In the genomic region with DNA sequence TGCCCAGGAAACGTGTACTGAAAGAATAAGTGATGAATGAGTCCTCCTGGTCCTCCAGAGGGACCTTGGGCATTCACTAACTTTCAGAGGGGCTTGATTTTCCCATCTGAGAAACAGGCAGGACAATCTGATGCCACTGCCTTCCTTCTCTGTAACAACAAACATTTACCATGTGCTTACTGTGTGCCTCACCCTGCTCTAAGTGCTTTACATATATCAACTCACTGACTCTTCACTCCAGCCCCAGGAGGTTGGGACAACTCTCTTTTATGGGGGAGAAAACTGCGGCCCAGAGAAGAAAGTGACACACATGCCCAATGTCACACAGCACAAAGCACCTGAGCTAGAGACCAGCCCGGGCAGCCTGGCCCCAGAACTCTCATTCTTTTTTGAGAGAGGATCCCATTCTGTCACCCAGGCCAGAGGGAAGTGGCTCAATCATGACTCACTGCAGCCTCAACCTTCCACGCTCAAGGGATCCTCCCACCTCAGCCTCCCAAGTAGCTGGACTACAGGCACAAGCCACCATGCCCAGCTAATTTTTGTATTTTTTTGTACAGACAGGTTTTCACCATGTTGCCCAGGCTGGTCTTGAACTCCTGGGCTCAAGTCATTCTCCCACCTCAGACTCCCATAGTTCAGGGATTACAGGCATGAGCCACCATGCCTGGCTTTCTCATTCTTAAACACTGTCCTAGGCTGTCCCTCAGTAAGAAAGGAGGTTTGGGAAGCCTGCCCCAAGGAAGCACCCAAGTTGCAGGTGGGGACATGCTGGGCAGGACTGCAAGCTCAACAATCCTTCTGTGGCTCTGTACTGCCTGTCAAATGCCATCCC, we compare ENCODE assay signal across 1 cellular context.
TF ChIP-seq lines count a peak whose summit lies in the region.

No MANE protein-coding gene starts in this region.

TF ChIP-seq in HepG2, 621 proteins besides CTCF, POLR2A, EP300 and RAD21 (continued from another document and continues in another):
- no peak for TF ChIP-seq GLMP (CRISPR knock-in tag; IDR thresholded peaks at IDR 0.05; ENCODE audit: borderline replicate concordance)
- no peak for TF ChIP-seq ZKSCAN8 (CRISPR knock-in tag; IDR thresholded peaks at IDR 0.05; ENCODE audit: borderline replicate concordance)
- TF ChIP-seq MED13 (CRISPR knock-in tag; IDR thresholded peaks at IDR 0.05), result no peak
- TF ChIP-seq AGO1 (IDR thresholded peaks at IDR 0.05; ENCODE audit: low read depth, low read length, poor library complexity, severe bottlenecking), result no peak
- no peak for TF ChIP-seq CEBPB (IDR thresholded peaks at IDR 0.05; ENCODE audit: borderline replicate concordance, low read depth, low read length)
- 0 out of 2 replicates have a peak, but pooled peaks have one; percentile 30 for TF ChIP-seq ZNF446 (CRISPR knock-in tag; IDR thresholded peaks at IDR 0.05)
- TF ChIP-seq ZNF788 (CRISPR knock-in tag; IDR thresholded peaks at IDR 0.05; ENCODE audit: borderline replicate concordance), result 0 out of 2 replicates have a peak, but pooled peaks have one; percentile 19
- TF ChIP-seq NCOA5 (CRISPR knock-in tag; IDR thresholded peaks at IDR 0.05), result no peak
- TF ChIP-seq NKX3-1 (CRISPR knock-in tag; IDR thresholded peaks at IDR 0.05), result no peak
- TF ChIP-seq ARNTL (CRISPR knock-in tag; IDR thresholded peaks at IDR 0.05), result no peak
- no peak for TF ChIP-seq ZBTB20 (CRISPR knock-in tag; IDR thresholded peaks at IDR 0.05; ENCODE audit: borderline replicate concordance, low read depth)
- TF ChIP-seq GATA4 (IDR thresholded peaks at IDR 0.05; ENCODE audit: borderline replicate concordance, low read depth), result no peak
- no peak for TF ChIP-seq FLYWCH1 (CRISPR knock-in tag; IDR thresholded peaks at IDR 0.05)
- TF ChIP-seq FOXC1 (CRISPR knock-in tag; IDR thresholded peaks at IDR 0.05; ENCODE audit: borderline replicate concordance), result peak; percentile 71; the same call in 1 of the 2 replicates
- peak; percentile 43; the same call in 1 of the 2 replicates for TF ChIP-seq WIZ (CRISPR knock-in tag; IDR thresholded peaks at IDR 0.05)
- no peak for TF ChIP-seq ZXDC (CRISPR knock-in tag; IDR thresholded peaks at IDR 0.05)
- TF ChIP-seq SPEN (CRISPR knock-in tag; IDR thresholded peaks at IDR 0.05; ENCODE audit: low read depth), result peak; percentile 46; the same call in 1 of the 2 replicates
- 0 out of 2 replicates have a peak, but pooled peaks have one; percentile 29 for TF ChIP-seq ZNF441 (CRISPR knock-in tag; IDR thresholded peaks at IDR 0.05; ENCODE audit: borderline replicate concordance)
- TF ChIP-seq ZFP82 (CRISPR knock-in tag; IDR thresholded peaks at IDR 0.05; ENCODE audit: borderline replicate concordance), result no peak
- no peak for TF ChIP-seq ZNF101 (CRISPR knock-in tag; IDR thresholded peaks at IDR 0.05; ENCODE audit: borderline replicate concordance, low read depth)
- no peak for TF ChIP-seq ZNF883 (CRISPR knock-in tag; IDR thresholded peaks at IDR 0.05; ENCODE audit: not compliant biosample characterization)
- TF ChIP-seq ZNF605 (CRISPR knock-in tag; IDR thresholded peaks at IDR 0.05), result no peak
- TF ChIP-seq RFX5 (IDR thresholded peaks at IDR 0.05; ENCODE audit: low read depth, low read length), result no peak
- no peak for TF ChIP-seq MBD4 (IDR thresholded peaks at IDR 0.05; ENCODE audit: borderline replicate concordance, low read length)
- TF ChIP-seq ZNF557 (CRISPR knock-in tag; IDR thresholded peaks at IDR 0.05), result no peak
- peak; percentile 15; the same call in 1 of the 2 replicates for TF ChIP-seq MIER3 (CRISPR knock-in tag; IDR thresholded peaks at IDR 0.05; ENCODE audit: borderline replicate concordance)
- no peak for TF ChIP-seq KDM1A (CRISPR knock-in tag; IDR thresholded peaks at IDR 0.05)
- TF ChIP-seq, protein P1, sequence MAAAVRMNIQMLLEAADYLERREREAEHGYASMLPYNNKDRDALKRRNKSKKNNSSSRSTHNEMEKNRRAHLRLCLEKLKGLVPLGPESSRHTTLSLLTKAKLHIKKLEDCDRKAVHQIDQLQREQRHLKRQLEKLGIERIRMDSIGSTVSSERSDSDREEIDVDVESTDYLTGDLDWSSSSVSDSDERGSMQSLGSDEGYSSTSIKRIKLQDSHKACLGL (CRISPR knock-in tag; IDR thresholded peaks at IDR 0.05), result no peak
- peak; percentile 14; the same call in 1 of the 2 replicates for TF ChIP-seq HDAC2 (CRISPR knock-in tag; IDR thresholded peaks at IDR 0.05)
- no peak for TF ChIP-seq PPARG (CRISPR knock-in tag; conservative IDR thresholded peaks at IDR 0.05)
- no peak for TF ChIP-seq SP1 (IDR thresholded peaks at IDR 0.05)
- no peak; the same call in 1 of the 2 replicates for TF ChIP-seq SP1 (CRISPR knock-in tag; IDR thresholded peaks at IDR 0.05)
- no peak for TF ChIP-seq CENPT (CRISPR knock-in tag; IDR thresholded peaks at IDR 0.05; ENCODE audit: low read depth)
- TF ChIP-seq DMAP1 (CRISPR knock-in tag; IDR thresholded peaks at IDR 0.05), result no peak
- TF ChIP-seq ZBTB7A (CRISPR knock-in tag; IDR thresholded peaks at IDR 0.05), result no peak; the same call in 1 of the 2 replicates
- no peak for TF ChIP-seq PAX8 (CRISPR knock-in tag; IDR thresholded peaks at IDR 0.05; ENCODE audit: borderline replicate concordance)
- TF ChIP-seq LCORL (IDR thresholded peaks at IDR 0.05), result no peak
- no peak for TF ChIP-seq LCORL (CRISPR knock-in tag; IDR thresholded peaks at IDR 0.05)
- no peak for TF ChIP-seq ZNF264 (CRISPR knock-in tag; IDR thresholded peaks at IDR 0.05)
- TF ChIP-seq EEA1 (CRISPR knock-in tag; IDR thresholded peaks at IDR 0.05; ENCODE audit: borderline replicate concordance), result peak; percentile 68; the same call in 1 of the 2 replicates
- peak; percentile 46; the same call in 1 of the 2 replicates for TF ChIP-seq ZNF768 (CRISPR knock-in tag; IDR thresholded peaks at IDR 0.05)
- TF ChIP-seq ZSCAN30 (CRISPR knock-in tag; IDR thresholded peaks at IDR 0.05), result no peak
- TF ChIP-seq SAFB2 (CRISPR knock-in tag; IDR thresholded peaks at IDR 0.05; ENCODE audit: borderline replicate concordance, low read depth), result peak; percentile 55
- no peak for TF ChIP-seq MAF1 (CRISPR knock-in tag; IDR thresholded peaks at IDR 0.05; ENCODE audit: borderline replicate concordance)
- 0 out of 2 replicates have a peak, but pooled peaks have one; percentile 27 for TF ChIP-seq ZMYM4 (CRISPR knock-in tag; IDR thresholded peaks at IDR 0.05)
- TF ChIP-seq ZKSCAN5 (CRISPR knock-in tag; IDR thresholded peaks at IDR 0.05), result no peak
- no peak for TF ChIP-seq ZNF354B (CRISPR knock-in tag; IDR thresholded peaks at IDR 0.05)
- TF ChIP-seq ZNF619 (CRISPR knock-in tag; IDR thresholded peaks at IDR 0.05), result no peak
- no peak for TF ChIP-seq ZNF572 (CRISPR knock-in tag; IDR thresholded peaks at IDR 0.05)
- TF ChIP-seq, protein P2, sequence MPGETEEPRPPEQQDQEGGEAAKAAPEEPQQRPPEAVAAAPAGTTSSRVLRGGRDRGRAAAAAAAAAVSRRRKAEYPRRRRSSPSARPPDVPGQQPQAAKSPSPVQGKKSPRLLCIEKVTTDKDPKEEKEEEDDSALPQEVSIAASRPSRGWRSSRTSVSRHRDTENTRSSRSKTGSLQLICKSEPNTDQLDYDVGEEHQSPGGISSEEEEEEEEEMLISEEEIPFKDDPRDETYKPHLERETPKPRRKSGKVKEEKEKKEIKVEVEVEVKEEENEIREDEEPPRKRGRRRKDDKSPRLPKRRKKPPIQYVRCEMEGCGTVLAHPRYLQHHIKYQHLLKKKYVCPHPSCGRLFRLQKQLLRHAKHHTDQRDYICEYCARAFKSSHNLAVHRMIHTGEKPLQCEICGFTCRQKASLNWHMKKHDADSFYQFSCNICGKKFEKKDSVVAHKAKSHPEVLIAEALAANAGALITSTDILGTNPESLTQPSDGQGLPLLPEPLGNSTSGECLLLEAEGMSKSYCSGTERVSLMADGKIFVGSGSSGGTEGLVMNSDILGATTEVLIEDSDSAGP (CRISPR knock-in tag; IDR thresholded peaks at IDR 0.05; ENCODE audit: borderline replicate concordance), result peak; percentile 2; the same call in 1 of the 2 replicates
- no peak for TF ChIP-seq DMTF1 (CRISPR knock-in tag; IDR thresholded peaks at IDR 0.05)
- TF ChIP-seq, protein P3, sequence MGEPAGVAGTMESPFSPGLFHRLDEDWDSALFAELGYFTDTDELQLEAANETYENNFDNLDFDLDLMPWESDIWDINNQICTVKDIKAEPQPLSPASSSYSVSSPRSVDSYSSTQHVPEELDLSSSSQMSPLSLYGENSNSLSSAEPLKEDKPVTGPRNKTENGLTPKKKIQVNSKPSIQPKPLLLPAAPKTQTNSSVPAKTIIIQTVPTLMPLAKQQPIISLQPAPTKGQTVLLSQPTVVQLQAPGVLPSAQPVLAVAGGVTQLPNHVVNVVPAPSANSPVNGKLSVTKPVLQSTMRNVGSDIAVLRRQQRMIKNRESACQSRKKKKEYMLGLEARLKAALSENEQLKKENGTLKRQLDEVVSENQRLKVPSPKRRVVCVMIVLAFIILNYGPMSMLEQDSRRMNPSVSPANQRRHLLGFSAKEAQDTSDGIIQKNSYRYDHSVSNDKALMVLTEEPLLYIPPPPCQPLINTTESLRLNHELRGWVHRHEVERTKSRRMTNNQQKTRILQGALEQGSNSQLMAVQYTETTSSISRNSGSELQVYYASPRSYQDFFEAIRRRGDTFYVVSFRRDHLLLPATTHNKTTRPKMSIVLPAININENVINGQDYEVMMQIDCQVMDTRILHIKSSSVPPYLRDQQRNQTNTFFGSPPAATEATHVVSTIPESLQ (CRISPR knock-in tag; conservative IDR thresholded peaks at IDR 0.05), result no peak
- TF ChIP-seq, protein P4, sequence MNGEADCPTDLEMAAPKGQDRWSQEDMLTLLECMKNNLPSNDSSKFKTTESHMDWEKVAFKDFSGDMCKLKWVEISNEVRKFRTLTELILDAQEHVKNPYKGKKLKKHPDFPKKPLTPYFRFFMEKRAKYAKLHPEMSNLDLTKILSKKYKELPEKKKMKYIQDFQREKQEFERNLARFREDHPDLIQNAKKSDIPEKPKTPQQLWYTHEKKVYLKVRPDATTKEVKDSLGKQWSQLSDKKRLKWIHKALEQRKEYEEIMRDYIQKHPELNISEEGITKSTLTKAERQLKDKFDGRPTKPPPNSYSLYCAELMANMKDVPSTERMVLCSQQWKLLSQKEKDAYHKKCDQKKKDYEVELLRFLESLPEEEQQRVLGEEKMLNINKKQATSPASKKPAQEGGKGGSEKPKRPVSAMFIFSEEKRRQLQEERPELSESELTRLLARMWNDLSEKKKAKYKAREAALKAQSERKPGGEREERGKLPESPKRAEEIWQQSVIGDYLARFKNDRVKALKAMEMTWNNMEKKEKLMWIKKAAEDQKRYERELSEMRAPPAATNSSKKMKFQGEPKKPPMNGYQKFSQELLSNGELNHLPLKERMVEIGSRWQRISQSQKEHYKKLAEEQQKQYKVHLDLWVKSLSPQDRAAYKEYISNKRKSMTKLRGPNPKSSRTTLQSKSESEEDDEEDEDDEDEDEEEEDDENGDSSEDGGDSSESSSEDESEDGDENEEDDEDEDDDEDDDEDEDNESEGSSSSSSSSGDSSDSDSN (CRISPR knock-in tag; IDR thresholded peaks at IDR 0.05), result 0 out of 2 replicates have a peak, but pooled peaks have one; percentile 43
- no peak for TF ChIP-seq EZH2 (conservative IDR thresholded peaks at IDR 0.05; ENCODE audit: low read depth, low read length)
- 0 out of 2 replicates have a peak, but pooled peaks have one; percentile 7 for TF ChIP-seq KDM3A (CRISPR knock-in tag; IDR thresholded peaks at IDR 0.05; ENCODE audit: low read depth)
- no peak for TF ChIP-seq PITX1 (CRISPR knock-in tag; IDR thresholded peaks at IDR 0.05)
- TF ChIP-seq ZNF629 (CRISPR knock-in tag; conservative IDR thresholded peaks at IDR 0.05), result peak; percentile 86
- TF ChIP-seq KLF15 (CRISPR knock-in tag; IDR thresholded peaks at IDR 0.05; ENCODE audit: borderline replicate concordance), result no peak
- TF ChIP-seq NR3C1 (CRISPR knock-in tag; IDR thresholded peaks at IDR 0.05), result no peak
- no peak for TF ChIP-seq NFIB (CRISPR knock-in tag; IDR thresholded peaks at IDR 0.05; ENCODE audit: borderline replicate concordance)
- TF ChIP-seq ZNF747 (CRISPR knock-in tag; IDR thresholded peaks at IDR 0.05; ENCODE audit: borderline replicate concordance), result no peak
- 0 out of 2 replicates have a peak, but pooled peaks have one; percentile 42 for TF ChIP-seq ZNF766 (CRISPR knock-in tag; IDR thresholded peaks at IDR 0.05; ENCODE audit: borderline replicate concordance)
